ENCODE assay signal across 11 cellular contexts in genomic region chr2:143802871-143803650, GRCh38.
DNase-seq lines count a peak whose midpoint lies in the region; ATAC-seq and TF ChIP-seq lines count a peak whose summit lies in the region.
"Had no signal": no experiment of that assay in that cellular context is flagged by ENCODE, and none has a peak within 500 bp of the region (broad histone marks: within the 10 kb centered on the region; RNA-seq: fewer than 3 reads in every experiment).

No MANE protein-coding gene starts in this region.

- no peaks in the 10 kb centered on the region for H3K9me3 ChIP-seq in CD8-positive, alpha-beta T cell (ENCODE audit: low read length)
- H3K9me3 ChIP-seq in OCI-LY3 (ENCODE audit: insufficient read depth, low read length), result no peaks in the 10 kb centered on the region
- H3K9me3 ChIP-seq in sigmoid colon, result no peaks in the 10 kb centered on the region
- H3K9me3 ChIP-seq: Peyer's patch, tibial artery had no signal

- POLR2A ChIA-PET in CD8-positive, alpha-beta T cell (lab: Charles Lee), result interaction anchor here (0.7 kb wide), 1 partner anchor 20 kb away, joined by 3 read pairs; no protein-coding TSS in a partner anchor

- H3K4me1 Mint-ChIP-seq in CD8-positive, alpha-beta T cell (ENCODE audit: low read depth), result peaks cover 4% of the 10 kb centered on the region

- no peak for DNase-seq in CD8-positive, alpha-beta T cell
- peak; percentile 26 for DNase-seq in GM19240 (ENCODE audit: insufficient read length, low spot score)
- DNase-seq in DMS53 (lab: John Stamatoyannopoulos, UW), result no peak
- DNase-seq in effector CD4-positive, alpha-beta T cell, result no peak
- no peak for DNase-seq in sigmoid colon
- DNase-seq in NCI-H1930 (lab: John Stamatoyannopoulos, UW), result no peak
- DNase-seq: CD4-positive, alpha-beta T cell; Peyer's patch; tibial artery had no signal

- ATAC-seq in CD8-positive, alpha-beta T cell, result no peak
- ATAC-seq in HG02884 (IDR thresholded peaks at IDR 0.05; ENCODE audit: unreplicated experiment), result peak; percentile 80

- H3K9me3 Mint-ChIP-seq in CD8-positive, alpha-beta T cell, result no peaks in the 10 kb centered on the region
- H3K9me3 Mint-ChIP-seq: CD4-positive, alpha-beta T cell had no signal

- H3K9ac ChIP-seq in OCI-LY3 (ENCODE audit: low read length), result peak overlapping the region; percentile 79

- 72 to 79% methylated on average over 5 of the region's 5 CpGs for WGBS in sigmoid colon, 2 donors

- TF ChIP-seq CTCF in CD8-positive, alpha-beta T cell (IDR thresholded peaks at IDR 0.05), result no peak
- 0 out of 2 replicates have a peak, but pooled peaks have one; percentile 24 for TF ChIP-seq CTCF in OCI-LY3 (IDR thresholded peaks at IDR 0.05; ENCODE audit: low read depth, low read length)
- no peak for TF ChIP-seq CTCF in sigmoid colon (IDR thresholded peaks at IDR 0.05)

- no peaks in the 10 kb centered on the region for H3K27me3 ChIP-seq in CD8-positive, alpha-beta T cell (ENCODE audit: insufficient read depth, low read length)
- H3K27me3 ChIP-seq in OCI-LY3 (ENCODE audit: low read depth, low read length) (no peaks in the 10 kb centered on the region), sigmoid colon (no peaks in the 10 kb centered on the region)
- H3K27me3 ChIP-seq: Peyer's patch, tibial artery had no signal

- peak overlapping the region; percentile 66 for H2AFZ ChIP-seq in OCI-LY3 (ENCODE audit: low read depth, low read length)

- H3K27ac Mint-ChIP-seq in CD8-positive, alpha-beta T cell, result no peak overlapping the region
- H3K27ac Mint-ChIP-seq: CD4-positive, alpha-beta T cell had no signal

- H3K36me3 Mint-ChIP-seq in CD8-positive, alpha-beta T cell, result no peaks in the 10 kb centered on the region

- CTCF ChIA-PET in CD8-positive, alpha-beta T cell (lab: Charles Lee), result no interaction called here

- H3K4me3 Mint-ChIP-seq in CD8-positive, alpha-beta T cell, result peak overlapping the region; percentile 26
- H3K4me3 Mint-ChIP-seq: CD4-positive, alpha-beta T cell had no signal

- H3K4me2 ChIP-seq in OCI-LY3 (ENCODE audit: low read length), result peak overlapping the region; percentile 92

- intact Hi-C loops in CD8-positive, alpha-beta T cell (cut with DNase I, micrococcal nuclease), result no loop called here
- intact Hi-C loops in sigmoid colon (cut with DNase I), result no loop called here

- no peak for TF ChIP-seq EP300 in sigmoid colon (IDR thresholded peaks at IDR 0.05)

- H3K27ac ChIP-seq in CD8-positive, alpha-beta T cell (ENCODE audit: low read depth, low read length), result no peak overlapping the region
- H3K27ac ChIP-seq in OCI-LY3 (ENCODE audit: low read length), result peak overlapping the region; percentile 98
- H3K27ac ChIP-seq in sigmoid colon, result no peak overlapping the region
- H3K27ac ChIP-seq: tibial artery had no signal

- peaks cover 2% of the 10 kb centered on the region for H3K27me3 Mint-ChIP-seq in CD8-positive, alpha-beta T cell (ENCODE audit: low read depth)

- no peak overlapping the region for H3K4me3 ChIP-seq in CD8-positive, alpha-beta T cell (ENCODE audit: low read depth, low read length)
- peak overlapping the region; percentile 68 for H3K4me3 ChIP-seq in OCI-LY3 (ENCODE audit: low read length)
- H3K4me3 ChIP-seq in sigmoid colon, result no peak overlapping the region
- H3K4me3 ChIP-seq: Peyer's patch, tibial artery had no signal

- H3K79me2 ChIP-seq in OCI-LY3 (ENCODE audit: low read length), result no peaks in the 10 kb centered on the region

- H3K4me1 ChIP-seq in CD8-positive, alpha-beta T cell (ENCODE audit: insufficient read depth, low read length), result no peaks in the 10 kb centered on the region
- H3K4me1 ChIP-seq in OCI-LY3 (ENCODE audit: low read length), result peaks cover 39% of the 10 kb centered on the region
- H3K4me1 ChIP-seq in sigmoid colon, result peaks cover 0 to 4% (median 0%) of the 10 kb centered on the region in 4 donors
- H3K4me1 ChIP-seq: Peyer's patch had no signal

- no peak for TF ChIP-seq POLR2A in sigmoid colon (IDR thresholded peaks at IDR 0.05)

- H4K20me1 ChIP-seq in OCI-LY3 (ENCODE audit: insufficient read depth, low read length), result no peaks in the 10 kb centered on the region

- no peaks in the 10 kb centered on the region for H3K36me3 ChIP-seq in CD8-positive, alpha-beta T cell (ENCODE audit: insufficient read depth, low read length)
- peaks cover 4% of the 10 kb centered on the region for H3K36me3 ChIP-seq in OCI-LY3 (replicated peaks; ENCODE audit: low read depth, low read length)
- H3K36me3 ChIP-seq in sigmoid colon, result no peaks in the 10 kb centered on the region
- H3K36me3 ChIP-seq: Peyer's patch, tibial artery had no signal
